In genomic region chr12:50986961-50987737, GRCh38 we compare ENCODE assay signal across 8 cellular contexts. TPM values are rescaled to one million over a fixed set of nuclear protein-coding genes. Genes with fewer than 3 reads are reported as not detected.
DNase-seq lines count a peak whose midpoint lies in the region; ATAC-seq and TF ChIP-seq lines count a peak whose summit lies in the region.

No MANE protein-coding gene starts in this region.

- CTCF ChIA-PET in activated CD4-positive, alpha-beta memory T cell treated with anti-CD3 and anti-CD28 coated beads, Interleukin-2, amount 10 ng/mL, durations not matched to agents 7 days and 5 days (lab: Charles Lee): interaction anchor here (0.6 to 4.7 kb wide), 14 partner anchors 31 to 482 kb away, joined by 3 to 46 read pairs (median 3); partner anchors contain the start of genes ATF1, DIP2B and SLC11A2

- no peak overlapping the region for H4K12ac ChIP-seq in trophoblast cell (ENCODE audit: low read depth, low read length)

- H3K14ac ChIP-seq in trophoblast cell (ENCODE audit: low read length): no peak overlapping the region

- H3K4me3 ChIP-seq in trophoblast cell (ENCODE audit: low read depth, low read length): no peak overlapping the region

- no peaks in the 10 kb centered on the region for H3K27me3 Mint-ChIP-seq in activated T-cell treated with anti-CD3 and anti-CD28 coated beads, Interleukin-2, amount 50 U/mL, for 4 hours (ENCODE audit: low read depth)
- no peaks in the 10 kb centered on the region for H3K27me3 Mint-ChIP-seq in activated CD4-positive, alpha-beta memory T cell treated with anti-CD3 and anti-CD28 coated beads, Interleukin-2, amount 10 ng/mL, durations not matched to agents 7 days and 5 days

- H3K36me3 ChIP-seq in trophoblast cell (ENCODE audit: control insufficient read depth in 1 of 2, insufficient read depth in 2 of 2, low read length in 2 of 2): peaks cover 20 to 29% of the 10 kb centered on the region in 2 experiments

- H3K4ac ChIP-seq in trophoblast cell (ENCODE audit: low read depth, low read length): no peak overlapping the region

- H3K23ac ChIP-seq in trophoblast cell (ENCODE audit: low read length): no peak overlapping the region

- H2BK12ac ChIP-seq in trophoblast cell (ENCODE audit: low read length): no peak overlapping the region

- H2BK5ac ChIP-seq in trophoblast cell (ENCODE audit: low read depth, low read length, poor library complexity): no peak overlapping the region

- POLR2A ChIA-PET in activated CD4-positive, alpha-beta memory T cell treated with anti-CD3 and anti-CD28 coated beads, Interleukin-2, amount 10 ng/mL, durations not matched to agents 7 days and 5 days (lab: Charles Lee): interaction anchor here (0.8 to 3.8 kb wide), 4 partner anchors 37 to 482 kb away, joined by 3 to 25 read pairs (median 3); partner anchors contain the start of genes ATF1 and DIP2B

- no peaks in the 10 kb centered on the region for H3K79me2 ChIP-seq in trophoblast cell (ENCODE audit: control insufficient read depth, insufficient read depth, low read length, poor library complexity)

- H2AK5ac ChIP-seq in trophoblast cell (ENCODE audit: low read length): no peak overlapping the region

- H4K91ac ChIP-seq in trophoblast cell (ENCODE audit: low read depth, low read length): no peak overlapping the region

- H3K79me1 ChIP-seq in trophoblast cell (ENCODE audit: low read length): no peaks in the 10 kb centered on the region

- ATAC-seq in activated T-cell treated with anti-CD3 and anti-CD28 coated beads, Interleukin-2, amount 50 U/mL, for 4 hours: peak; percentile 30 to 44

- no peaks in the 10 kb centered on the region for H3K9me3 Mint-ChIP-seq in activated T-cell treated with anti-CD3 and anti-CD28 coated beads, Interleukin-2, amount 50 U/mL, for 4 hours
- H3K9me3 Mint-ChIP-seq in activated CD4-positive, alpha-beta memory T cell treated with anti-CD3 and anti-CD28 coated beads, Interleukin-2, amount 10 ng/mL, durations not matched to agents 7 days and 5 days: no peaks in the 10 kb centered on the region

- no peak overlapping the region for H4K8ac ChIP-seq in trophoblast cell (ENCODE audit: low read depth, low read length)

- no peaks in the 10 kb centered on the region for H3K27me3 ChIP-seq in trophoblast cell (ENCODE audit: insufficient read depth, low read length)

- no peak overlapping the region for H3K4me3 Mint-ChIP-seq in activated T-cell treated with anti-CD3 and anti-CD28 coated beads, Interleukin-2, amount 50 U/mL, for 4 hours
- H3K4me3 Mint-ChIP-seq in activated CD4-positive, alpha-beta memory T cell treated with anti-CD3 and anti-CD28 coated beads, Interleukin-2, amount 10 ng/mL, durations not matched to agents 7 days and 5 days: no peak overlapping the region

- H3K4me1 Mint-ChIP-seq in activated T-cell treated with anti-CD3 and anti-CD28 coated beads, Interleukin-2, amount 50 U/mL, for 4 hours (ENCODE audit: low read depth): peaks cover 31% of the 10 kb centered on the region
- H3K4me1 Mint-ChIP-seq in activated CD4-positive, alpha-beta memory T cell treated with anti-CD3 and anti-CD28 coated beads, Interleukin-2, amount 10 ng/mL, durations not matched to agents 7 days and 5 days: peaks cover 21% of the 10 kb centered on the region

- H2BK120ac ChIP-seq in trophoblast cell (ENCODE audit: insufficient read depth, low read length, poor library complexity): no peak overlapping the region

- WGBS in trophoblast cell (ENCODE audit: extremely low coverage, insufficient coverage, insufficient read length): no CpG with 5 or more reads among the region's 8 CpGs

- H3K18ac ChIP-seq in trophoblast cell (ENCODE audit: low read length): no peak overlapping the region

- H3K9me3 ChIP-seq in trophoblast cell (ENCODE audit: insufficient read depth, low read depth, low read length): no peaks in the 10 kb centered on the region

- H3K27ac ChIP-seq in trophoblast cell (ENCODE audit: low read depth, low read length): peak overlapping the region; percentile 23

- peak; percentile 58; the same call in 1 of the 2 replicates for TF ChIP-seq CTCF in LNCAP (IDR thresholded peaks at IDR 0.05)

- H3K4me1 ChIP-seq in trophoblast cell (ENCODE audit: control insufficient read depth in 1 of 2, insufficient read depth in 2 of 2, low read length in 2 of 2): no peaks in the 10 kb centered on the region

- H3K36me3 Mint-ChIP-seq in activated T-cell treated with anti-CD3 and anti-CD28 coated beads, Interleukin-2, amount 50 U/mL, for 4 hours (ENCODE audit: insufficient read depth): peaks cover 33% of the 10 kb centered on the region
- H3K36me3 Mint-ChIP-seq in activated CD4-positive, alpha-beta memory T cell treated with anti-CD3 and anti-CD28 coated beads, Interleukin-2, amount 10 ng/mL, durations not matched to agents 7 days and 5 days (ENCODE audit: low read depth): peaks cover 43% of the 10 kb centered on the region

- H2AFZ ChIP-seq in trophoblast cell (ENCODE audit: insufficient read depth, low read length, poor library complexity): no peak overlapping the region

- H3K27ac Mint-ChIP-seq in activated CD4-positive, alpha-beta memory T cell treated with anti-CD3 and anti-CD28 coated beads, Interleukin-2, amount 10 ng/mL, durations not matched to agents 7 days and 5 days: no peak overlapping the region

- no peak for DNase-seq in activated T-cell treated with anti-CD3 and anti-CD28 coated beads, Interleukin-2, amount 50 U/mL, for 4 hours
- no peak for DNase-seq in activated T-cell treated with anti-CD3 and anti-CD28 coated beads, Interleukin-2, amount 50 U/mL, for 48 hours
- peak; percentile 20 for DNase-seq in activated CD4-positive, alpha-beta memory T cell treated with anti-CD3 and anti-CD28 coated beads, Interleukin-2, amount 10 ng/mL, durations not matched to agents 7 days and 5 days
- DNase-seq in glomerular endothelial cell (ENCODE audit: extremely low read depth, low read depth, low spot score): peak; percentile 62
- peak; percentile 46 to 69 for DNase-seq in trophoblast cell
- no peak for DNase-seq in T1000 (lab: John Stamatoyannopoulos, UW)
- no peak for DNase-seq in KG1 (lab: John Stamatoyannopoulos, UW)

- no peak overlapping the region for H3K4me2 ChIP-seq in trophoblast cell (ENCODE audit: low read length)

- H3K9ac ChIP-seq in trophoblast cell (ENCODE audit: low read length): no peak overlapping the region

RNA-seq across cellular contexts. Expression of gene HIGD1C, which starts 34.8 kb away (rescaled TPM):
- total RNA-seq in activated T-cell treated with anti-CD3 and anti-CD28 coated beads, Interleukin-2, amount 50 U/mL, for 4 hours: not detected
- total RNA-seq in activated CD4-positive, alpha-beta memory T cell treated with anti-CD3 and anti-CD28 coated beads, Interleukin-2, amount 10 ng/mL, durations not matched to agents 7 days and 5 days: not detected
- not detected in 2 replicates for total RNA-seq in glomerular endothelial cell
- polyA plus RNA-seq in trophoblast cell (2013): not detected in 2 replicates

RNA-seq across cellular contexts. Expression of gene SLC11A2, which starts 39.0 kb away (rescaled TPM):
- 10 to 100 TPM; 39.1 to 45.0 (median 39.3) TPM for total RNA-seq in activated T-cell treated with anti-CD3 and anti-CD28 coated beads, Interleukin-2, amount 50 U/mL, for 4 hours
- total RNA-seq in activated CD4-positive, alpha-beta memory T cell treated with anti-CD3 and anti-CD28 coated beads, Interleukin-2, amount 10 ng/mL, durations not matched to agents 7 days and 5 days: 10 to 100 TPM; 35.0 to 36.4 TPM
- 21.2 and 26.6 TPM in 2 replicates for total RNA-seq in glomerular endothelial cell
- 33.1 and 33.8 TPM in 2 replicates for polyA plus RNA-seq in trophoblast cell (2013)

Comparison
In these comparisons a context has a peak if more than half of its experiments do, and no peak if none do; other contexts are left out.
1. DNase-seq: peak in activated CD4-positive, alpha-beta memory T cell treated with anti-CD3 and anti-CD28 coated beads, Interleukin-2, amount 10 ng/mL, durations not matched to agents 7 days and 5 days (single experiment), glomerular endothelial cell (single experiment) and trophoblast cell (2 of 2); none in activated T-cell treated with anti-CD3 and anti-CD28 coated beads, Interleukin-2, amount 50 U/mL, for 4 hours (single experiment), activated T-cell treated with anti-CD3 and anti-CD28 coated beads, Interleukin-2, amount 50 U/mL, for 48 hours (0 of 2), T1000 (single experiment) and KG1 (single experiment).